Comparison of ENCODE assay signal across 8 cellular contexts in the genomic region with DNA sequence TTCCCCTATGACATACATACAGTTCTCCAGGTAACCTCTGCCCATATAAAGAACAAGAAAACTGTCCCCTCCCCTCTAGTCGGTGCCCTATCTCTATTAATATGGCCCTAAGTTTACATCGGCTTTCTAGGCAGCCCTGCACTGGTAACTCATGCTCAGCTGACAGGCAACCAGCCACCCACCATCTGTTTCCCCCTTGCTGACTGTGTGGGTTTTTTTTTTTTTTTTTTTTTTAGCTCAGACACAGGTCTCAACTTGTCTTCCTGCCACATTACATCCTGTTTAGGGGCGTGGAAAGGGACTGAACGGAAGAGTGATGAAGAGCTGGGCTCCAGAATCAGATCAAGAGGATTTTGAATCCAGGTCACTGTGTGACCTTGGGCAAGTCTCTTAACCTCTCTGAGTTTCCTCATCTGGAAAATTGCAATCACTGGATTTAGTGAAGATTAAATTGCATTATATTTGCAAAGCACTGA. TPM values are rescaled to one million over a fixed set of nuclear protein-coding genes. Genes with fewer than 3 reads are reported as not detected.
A peak's percentile ranks its signal among the peaks of the same experiment; 100 is the strongest.
DNase-seq lines count a peak whose midpoint lies in the region; ATAC-seq, FAIRE-seq and TF ChIP-seq lines count a peak whose summit lies in the region.

No MANE protein-coding gene starts in this region.

- TF ChIP-seq POLR2A in H54 (IDR thresholded peaks at IDR 0.05; ENCODE audit: low read depth, low read length) = no peak

- H3K27me3 ChIP-seq in SK-N-SH (ENCODE audit: insufficient read depth) (no peaks in the 10 kb centered on the region), keratinocyte (ENCODE audit: control insufficient read depth, extremely low read depth, insufficient read depth, low read length) (no peaks in the 10 kb centered on the region), trophoblast cell (ENCODE audit: insufficient read depth, low read length) (peaks cover 3% of the 10 kb centered on the region), hepatocyte (no peaks in the 10 kb centered on the region)

- H3K79me2 ChIP-seq in SK-N-SH (ENCODE audit: insufficient read depth) (no peaks in the 10 kb centered on the region), keratinocyte (ENCODE audit: control insufficient read depth, insufficient read depth, low read length) (no peaks in the 10 kb centered on the region), trophoblast cell (ENCODE audit: control insufficient read depth, insufficient read depth, low read length, poor library complexity) (peaks cover 1% of the 10 kb centered on the region), hepatocyte (no peaks in the 10 kb centered on the region)

- H2BK12ac ChIP-seq in trophoblast cell (ENCODE audit: low read length) = no peak overlapping the region

- no peak overlapping the region for H3K4ac ChIP-seq in trophoblast cell (ENCODE audit: low read depth, low read length)

- H3K36me3 ChIP-seq in SK-N-SH (replicated peaks in 1 of 2; ENCODE audit: control insufficient read depth in 1 of 2, insufficient read depth in 2 of 2, low read length in 1 of 2) (no peaks in the 10 kb centered on the region), KOPT-K1 (ENCODE audit: insufficient read depth, low read length) (peaks cover 62% of the 10 kb centered on the region), keratinocyte (ENCODE audit: control insufficient read depth in 2 of 2, extremely low read depth in 1 of 2, insufficient read depth in 2 of 2, low read length in 2 of 2) (no peaks in the 10 kb centered on the region), trophoblast cell (ENCODE audit: control insufficient read depth in 1 of 2, insufficient read depth in 2 of 2, low read length in 2 of 2) (no peaks in the 10 kb centered on the region), hepatocyte (replicated peaks; ENCODE audit: insufficient read depth, low read depth) (no peaks in the 10 kb centered on the region)

- H3K4me1 ChIP-seq in SK-N-SH (ENCODE audit: control insufficient read depth in 1 of 2, insufficient read depth in 2 of 2, low read depth in 1 of 2, low read length in 1 of 2) = peaks cover 0 to 11% of the 10 kb centered on the region in 2 experiments; a peak in 1 of 4 replicates
- H3K4me1 ChIP-seq in keratinocyte (ENCODE audit: control insufficient read depth, extremely low read depth, insufficient read depth, low read length) = peaks cover 36% of the 10 kb centered on the region
- H3K4me1 ChIP-seq in trophoblast cell (ENCODE audit: control insufficient read depth in 1 of 2, insufficient read depth in 2 of 2, low read length in 2 of 2) = peaks cover 0 to 7% of the 10 kb centered on the region in 2 experiments
- peaks cover 17% of the 10 kb centered on the region for H3K4me1 ChIP-seq in hepatocyte (ENCODE audit: insufficient read depth)

- no peak overlapping the region for H3K4me3 ChIP-seq in SK-N-SH (ENCODE audit: low read depth in 2 of 2, low read length in 1 of 2)
- H3K4me3 ChIP-seq in keratinocyte (ENCODE audit: control insufficient read depth in 2 of 3, extremely low read depth in 1 of 3, insufficient read depth in 2 of 3, low read depth in 1 of 3, low read length in 3 of 3) = no peak overlapping the region
- H3K4me3 ChIP-seq in trophoblast cell (ENCODE audit: low read depth, low read length) = no peak overlapping the region
- H3K4me3 ChIP-seq in hepatocyte = no peak overlapping the region

- TF ChIP-seq CTCF in SK-N-SH (IDR thresholded peaks at IDR 0.05) (no peak), keratinocyte (optimal IDR thresholded peaks at IDR 0.05 in 1 of 3, IDR thresholded peaks at IDR 0.05 in 1 of 3, conservative IDR thresholded peaks at IDR 0.05 in 1 of 3; ENCODE audit: extremely low read depth in 1 of 3, insufficient read depth in 2 of 3, low read length in 3 of 3) (no peak), hepatocyte (IDR thresholded peaks at IDR 0.05; ENCODE audit: poor library complexity) (no peak)

- H3K9ac ChIP-seq in SK-N-SH = no peak overlapping the region
- no peak overlapping the region for H3K9ac ChIP-seq in keratinocyte (ENCODE audit: control insufficient read depth, extremely low read depth, insufficient read depth, low read length)
- no peak overlapping the region for H3K9ac ChIP-seq in trophoblast cell (ENCODE audit: low read length)

- dilution Hi-C loops in keratinocyte (cut with MboI; ENCODE audit: extremely low pct_ligation_motif_present, low sequenced_read_pairs) = no loop called here

- no peak overlapping the region for H2BK5ac ChIP-seq in trophoblast cell (ENCODE audit: low read depth, low read length, poor library complexity)

- H4K12ac ChIP-seq in trophoblast cell (ENCODE audit: low read depth, low read length) = no peak overlapping the region

- TF ChIP-seq RAD21 in SK-N-SH (IDR thresholded peaks at IDR 0.05; ENCODE audit: low read length) = no peak

- H4K20me1 ChIP-seq in SK-N-SH (ENCODE audit: insufficient read depth) = no peaks in the 10 kb centered on the region
- H4K20me1 ChIP-seq in keratinocyte (ENCODE audit: control insufficient read depth, extremely low read depth, insufficient read depth, low read length) = no peaks in the 10 kb centered on the region
- H4K20me1 ChIP-seq in hepatocyte (ENCODE audit: insufficient read depth, poor library complexity, severe bottlenecking) = no peaks in the 10 kb centered on the region

- H2BK120ac ChIP-seq in trophoblast cell (ENCODE audit: insufficient read depth, low read length, poor library complexity) = no peak overlapping the region

- H3K9me1 ChIP-seq in keratinocyte (ENCODE audit: control insufficient read depth, extremely low read depth, insufficient read depth, low read length) = no peaks in the 10 kb centered on the region

- no peak overlapping the region for H2AK5ac ChIP-seq in trophoblast cell (ENCODE audit: low read length)

- CTCF ChIA-PET in SK-N-SH (lab: Yijun Ruan, JAX) = interaction anchor here (0.9 to 1.8 kb wide), 4 partner anchors 24 to 58 kb away, joined by 3 to 9 read pairs (median 8); no protein-coding TSS in a partner anchor

- POLR2A ChIA-PET in SK-N-SH (lab: Yijun Ruan, JAX) = interaction anchor here (0.9 kb wide), 1 partner anchor 9 kb away, joined by 3 read pairs; no protein-coding TSS in a partner anchor

- 36% methylated on average over 4 of the region's 4 CpGs for WGBS in SK-N-SH (ENCODE audit: low lambda C conversion rate)
- WGBS in trophoblast cell (ENCODE audit: extremely low coverage, insufficient coverage, insufficient read length) = no CpG with 5 or more reads among the region's 4 CpGs
- WGBS in hepatocyte (ENCODE audit: low lambda C conversion rate, missing lambda C conversion rate) = 74% methylated on average over 4 of the region's 4 CpGs

- DNase-seq in SK-N-SH = no peak
- DNase-seq in activated CD4-positive, alpha-beta T cell treated with anti-CD3 and anti-CD28 coated beads, Interleukin-2, amount 50 U/mL, for 1 hour = peak; percentile 64
- DNase-seq in keratinocyte (ENCODE audit: low read depth, low spot score) = no peak
- DNase-seq in H54 (ENCODE audit: insufficient read length, low spot score) = no peak
- DNase-seq in trophoblast cell = no peak
- DNase-seq in hepatocyte (ENCODE audit: low spot score) = no peak

- H2AFZ ChIP-seq in SK-N-SH (ENCODE audit: low read depth) (no peak overlapping the region), keratinocyte (ENCODE audit: control insufficient read depth, low read length) (no peak overlapping the region), trophoblast cell (ENCODE audit: insufficient read depth, low read length, poor library complexity) (no peak overlapping the region), hepatocyte (no peak overlapping the region)

- H3K27ac ChIP-seq in SK-N-SH (ENCODE audit: low read depth in 2 of 2, low read length in 1 of 2) (no peak overlapping the region), KOPT-K1 (ENCODE audit: low read depth, low read length, poor library complexity, severe bottlenecking) (peak overlapping the region; percentile 87), keratinocyte (ENCODE audit: control insufficient read depth, insufficient read depth, low read length) (no peak overlapping the region), trophoblast cell (ENCODE audit: low read depth, low read length) (no peak overlapping the region), hepatocyte (no peak overlapping the region)

- H3F3A ChIP-seq in SK-N-SH (replicated peaks; ENCODE audit: insufficient read depth) = no peaks in the 10 kb centered on the region

- H3K4me2 ChIP-seq in SK-N-SH = no peak overlapping the region
- H3K4me2 ChIP-seq in keratinocyte (ENCODE audit: control insufficient read depth, extremely low read depth, insufficient read depth, low read depth, low read length) = no peak overlapping the region
- H3K4me2 ChIP-seq in trophoblast cell (ENCODE audit: low read length) = no peak overlapping the region
- no peak overlapping the region for H3K4me2 ChIP-seq in hepatocyte

- H3K79me1 ChIP-seq in trophoblast cell (ENCODE audit: low read length) = peaks cover 2% of the 10 kb centered on the region

- no peaks in the 10 kb centered on the region for H3K9me2 ChIP-seq in SK-N-SH
- no peaks in the 10 kb centered on the region for H3K9me2 ChIP-seq in hepatocyte (replicated peaks; ENCODE audit: insufficient read depth)

- no peak overlapping the region for H4K91ac ChIP-seq in trophoblast cell (ENCODE audit: low read depth, low read length)

- H3K9me3 ChIP-seq in SK-N-SH (no peaks in the 10 kb centered on the region), KOPT-K1 (ENCODE audit: insufficient read depth, low read length, poor library complexity, severe bottlenecking) (no peaks in the 10 kb centered on the region), keratinocyte (ENCODE audit: control insufficient read depth, low read depth, low read length) (no peaks in the 10 kb centered on the region), trophoblast cell (ENCODE audit: insufficient read depth, low read depth, low read length) (peaks cover 2% of the 10 kb centered on the region), hepatocyte (ENCODE audit: low read depth) (no peaks in the 10 kb centered on the region)

- no peak overlapping the region for H3K23ac ChIP-seq in trophoblast cell (ENCODE audit: low read length)

- no peak overlapping the region for H3K18ac ChIP-seq in trophoblast cell (ENCODE audit: low read length)

- H3K14ac ChIP-seq in trophoblast cell (ENCODE audit: low read length) = no peak overlapping the region

- no peak overlapping the region for H4K8ac ChIP-seq in trophoblast cell (ENCODE audit: low read depth, low read length)

- peak; percentile 17 for FAIRE-seq in keratinocyte (lab: Jason Lieb, UNC)
- no peak for FAIRE-seq in H54 (lab: Jason Lieb, UNC)

- ATAC-seq in SK-N-SH treated with all-trans-retinoic acid at 6 μM for 48 hours = no peak

- TF ChIP-seq EP300 in SK-N-SH (IDR thresholded peaks at IDR 0.05; ENCODE audit: borderline replicate concordance in 1 of 2, low read depth in 1 of 2, low read length in 1 of 2) = no peak

RNA-seq across cellular contexts. Expression of a gene that starts 14.0 kb away (rescaled TPM):
- 1.0 and 1.1 TPM in 2 replicates for polyA plus RNA-seq in SK-N-SH (2012; rRNA removed)
- 0.85 and 0.89 TPM in 2 replicates for polyA plus RNA-seq in SK-N-SH (2012; cell fraction: cytosol; rRNA removed)
- 0.30 and 0.38 TPM in 2 replicates for polyA plus RNA-seq in SK-N-SH (2012; cell fraction: nucleus; rRNA removed)
- polyA plus RNA-seq in keratinocyte = 0.18 to 0.40 TPM (median 0.25 TPM) in 3 replicates
- polyA plus RNA-seq in keratinocyte (2011; ENCODE audit: low read depth) = 0.37 TPM
- 0.13 and 0.16 TPM in 2 replicates for polyA plus RNA-seq in keratinocyte (2011; cell fraction: cytosol; rRNA removed)
- polyA plus RNA-seq in keratinocyte (2011; cell fraction: nucleus; rRNA removed) = 0.15 TPM in 1 of 2 replicates, not detected in the other
- polyA plus RNA-seq in keratinocyte (2012; ENCODE audit: low replicate concordance) = 0.15 and 0.68 TPM in 2 replicates
- polyA minus RNA-seq in keratinocyte = 0.76 to 2.1 TPM in 2 of 3 replicates, not detected in the other
- polyA minus RNA-seq in keratinocyte (2011; cell fraction: cytosol; rRNA and poly(A)+ RNA removed) = not detected
- polyA minus RNA-seq in keratinocyte (2011; cell fraction: nucleus; rRNA and poly(A)+ RNA removed) = not detected in 2 replicates
- polyA plus RNA-seq in trophoblast cell (2013) = 0.30 and 0.33 TPM in 2 replicates
- total RNA-seq in hepatocyte = 3.2 and 5.1 TPM in 2 replicates
- polyA plus RNA-seq in hepatocyte = 2.6 and 5.4 TPM in 2 replicates

RNA-seq across cellular contexts. Expression of a gene that starts 20.2 kb away (rescaled TPM):
- polyA plus RNA-seq in SK-N-SH (2012; rRNA removed) (0.15 and 0.23 TPM in 2 replicates), keratinocyte (0.05 to 0.13 TPM in 2 of 3 replicates, not detected in the other), hepatocyte (3.4 and 3.7 TPM in 2 replicates)
- 0.05 and 0.09 TPM in 2 replicates for polyA plus RNA-seq in SK-N-SH (2012; cell fraction: cytosol; rRNA removed)
- polyA plus RNA-seq in SK-N-SH (2012; cell fraction: nucleus; rRNA removed) = 1.3 and 1.4 TPM in 2 replicates
- polyA plus RNA-seq in keratinocyte (2011; ENCODE audit: low read depth) = not detected
- polyA plus RNA-seq in keratinocyte (2011; cell fraction: cytosol; rRNA removed) = 0.01 and 0.08 TPM in 2 replicates
- polyA plus RNA-seq in keratinocyte (2011; cell fraction: nucleus; rRNA removed) = 0.08 and 0.45 TPM in 2 replicates
- polyA plus RNA-seq in keratinocyte (2012; ENCODE audit: low replicate concordance) = 0.06 TPM in 1 of 2 replicates, not detected in the other
- polyA minus RNA-seq in keratinocyte = 1.3 TPM in 1 of 3 replicates, not detected in the others
- not detected for polyA minus RNA-seq in keratinocyte (2011; cell fraction: cytosol; rRNA and poly(A)+ RNA removed)
- polyA minus RNA-seq in keratinocyte (2011; cell fraction: nucleus; rRNA and poly(A)+ RNA removed) = not detected in 2 replicates
- polyA plus RNA-seq in trophoblast cell (2013) = 0.04 and 0.10 TPM in 2 replicates
- total RNA-seq in hepatocyte = 0.47 and 2.0 TPM in 2 replicates
